ENCODE assay signal across 9 cellular contexts in the genomic region with DNA sequence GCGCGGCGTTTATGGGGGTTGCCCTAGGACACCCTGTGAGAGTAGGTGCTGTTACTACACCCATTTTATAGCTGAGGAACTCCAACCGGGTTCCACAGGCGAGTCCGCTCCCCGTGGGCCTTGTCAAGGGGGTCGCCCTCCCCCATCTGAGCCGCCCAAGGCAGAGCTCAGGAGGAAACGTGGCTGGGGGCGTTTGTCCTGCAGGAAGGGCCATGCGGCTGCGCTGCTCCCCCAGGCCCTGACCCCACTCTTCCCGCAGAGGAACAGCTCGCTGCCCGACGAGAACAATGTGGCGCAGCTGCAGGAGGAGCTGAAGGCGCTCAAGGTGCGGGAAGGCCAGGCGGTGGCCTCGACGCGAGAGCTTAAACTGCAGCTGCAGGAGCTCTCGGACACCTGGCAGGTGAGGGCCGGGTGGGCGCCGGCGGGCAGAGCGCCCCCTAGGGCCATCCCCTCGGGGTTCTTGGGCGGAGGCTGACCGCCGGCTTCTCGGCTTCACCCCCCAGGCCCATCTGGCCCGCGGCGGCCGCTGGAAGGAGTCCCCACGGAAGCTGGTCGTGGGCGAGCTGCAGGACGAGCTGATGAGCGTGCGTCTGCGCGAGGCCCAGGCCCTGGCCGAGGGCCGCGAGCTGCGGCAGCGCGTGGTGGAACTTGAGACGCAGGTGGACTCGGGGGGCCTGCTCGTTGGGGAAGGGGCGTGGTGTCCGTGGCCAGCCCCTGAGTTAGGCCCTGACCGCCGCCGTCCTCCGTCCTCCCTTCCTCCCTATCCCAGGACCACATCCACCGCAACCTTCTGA. TPM values are rescaled to one million over a fixed set of nuclear protein-coding genes. Genes with fewer than 3 reads are reported as not detected.
DNase-seq lines count a peak whose midpoint lies in the region; ATAC-seq, FAIRE-seq and TF ChIP-seq lines count a peak whose summit lies in the region.
"Had no signal": no experiment of that assay in that cellular context is flagged by ENCODE, and none has a peak within 500 bp of the region (broad histone marks: within the 10 kb centered on the region; RNA-seq: fewer than 3 reads in every experiment).

No MANE protein-coding gene starts in this region.

- H3K36me3 ChIP-seq in CD8-positive, alpha-beta memory T cell (ENCODE audit: insufficient read depth, low read length): no peaks in the 10 kb centered on the region
- H3K36me3 ChIP-seq in OCI-LY1 (ENCODE audit: insufficient read depth, low read length) (no peaks in the 10 kb centered on the region), H1 (ENCODE audit: control insufficient read depth in 2 of 4, insufficient read depth in 4 of 4, low read length in 3 of 4) (no peaks in the 10 kb centered on the region), neural progenitor cell (no peaks in the 10 kb centered on the region)

- peak overlapping the region in 5 of 7 donors; percentile 22 to 57 (median 47) for H3K4me3 Mint-ChIP-seq in CD8-positive, alpha-beta memory T cell
- peak overlapping the region; percentile 80 for H3K4me3 Mint-ChIP-seq in neural progenitor cell

- peak overlapping the region; percentile 90; the same call in 1 of the 2 replicates for H2AK5ac ChIP-seq in H1 (ENCODE audit: low read depth, low read length)

- peak overlapping the region; percentile 60; the same call in 1 of the 2 replicates for H2BK12ac ChIP-seq in H1 (ENCODE audit: low read depth, low read length)

- no peak overlapping the region for H3K14ac ChIP-seq in H1 (ENCODE audit: insufficient read length)

- H3K79me1 ChIP-seq in H1 (ENCODE audit: low read depth, low read length): no peaks in the 10 kb centered on the region

- peak overlapping the region; percentile 57 for H4K5ac ChIP-seq in H1 (ENCODE audit: insufficient read length, low read depth, low read length)

- H4K20me1 ChIP-seq in OCI-LY1 (ENCODE audit: insufficient read depth, low read length) (no peaks in the 10 kb centered on the region), H1 (replicated peaks in 1 of 2; ENCODE audit: control insufficient read depth in 1 of 2, insufficient read depth in 2 of 2, low read length in 2 of 2) (peaks cover 0 to 10% of the 10 kb centered on the region in 2 experiments), neural progenitor cell (ENCODE audit: low read depth) (peaks cover 32% of the 10 kb centered on the region)

- H4K91ac ChIP-seq in H1 (replicated peaks; ENCODE audit: insufficient read length, low read length): peak overlapping the region; percentile 90

- FAIRE-seq in H1 (lab: Jason Lieb, UNC): no peak

- no peak overlapping the region for H3K23ac ChIP-seq in H1 (ENCODE audit: insufficient read length)

- peak overlapping the region; percentile 80; the same call in 1 of the 2 replicates for H2BK5ac ChIP-seq in H1 (ENCODE audit: low read depth, low read length)

- H3K9ac ChIP-seq in OCI-LY1 (ENCODE audit: low read length) (no peak overlapping the region), H1 (replicated peaks in 1 of 4; ENCODE audit: extremely low read depth in 1 of 4, low read depth in 3 of 4, low read length in 3 of 4) (peak overlapping the region in 3 of 4 experiments; percentile 2 to 34 (median 20); a peak in 2 of 7 replicates), neural progenitor cell (no peak overlapping the region)

- H3K9me3 Mint-ChIP-seq in CD8-positive, alpha-beta memory T cell: no peaks in the 10 kb centered on the region
- H3K9me3 Mint-ChIP-seq in neural progenitor cell: no peaks in the 10 kb centered on the region

- peaks cover 12% of the 10 kb centered on the region for H3K27me3 ChIP-seq in CD8-positive, alpha-beta memory T cell (ENCODE audit: insufficient read depth, low read length, poor library complexity, severe bottlenecking)
- H3K27me3 ChIP-seq in OCI-LY1 (ENCODE audit: insufficient read depth, low read length): peaks cover 5% of the 10 kb centered on the region; the same call in 1 of the 2 replicates
- H3K27me3 ChIP-seq in H1 (replicated peaks in 1 of 4; ENCODE audit: control insufficient read depth in 3 of 4, extremely low read depth in 1 of 4, insufficient read depth in 3 of 4, low read length in 3 of 4): peaks cover 8 to 40% (median 31%) of the 10 kb centered on the region in 4 experiments
- H3K27me3 ChIP-seq in neural progenitor cell: peaks cover 85% of the 10 kb centered on the region

- H3K4me2 ChIP-seq in OCI-LY1 (ENCODE audit: low read length) (no peak overlapping the region), H1 (ENCODE audit: insufficient read depth in 1 of 2, low read depth in 2 of 2, low read length in 2 of 2) (peak overlapping the region; percentile 74 to 86), neural progenitor cell (peak overlapping the region; percentile 99)

- no peak overlapping the region for H3K27ac ChIP-seq in CD8-positive, alpha-beta memory T cell (ENCODE audit: low read depth, low read length)
- H3K27ac ChIP-seq in OCI-LY1 (ENCODE audit: low read depth, low read length, poor library complexity, severe bottlenecking): no peak overlapping the region
- H3K27ac ChIP-seq in H1 (ENCODE audit: low read depth, low read length): no peak overlapping the region
- no peak overlapping the region for H3K27ac ChIP-seq in neural progenitor cell

- no peak overlapping the region for H2BK20ac ChIP-seq in H1 (ENCODE audit: low read length)

- H2BK120ac ChIP-seq in H1 (replicated peaks; ENCODE audit: low read depth, low read length): no peak overlapping the region

- CTCF ChIA-PET in CD8-positive, alpha-beta memory T cell (lab: Charles Lee): interaction anchor here (1.1 to 1.4 kb wide), 3 partner anchors 9 to 13 kb away, joined by 3 to 5 read pairs (median 3); no protein-coding TSS in a partner anchor
- CTCF ChIA-PET in H1 (lab: Charles Lee; ENCODE audit: partially characterized antibody): interaction anchor here (0.6 to 11.2 kb wide), 21 partner anchors 8 to 340 kb away, joined by 3 to 112 read pairs (median 4); a partner anchor contains a TSS

- H3K9me3 ChIP-seq in CD8-positive, alpha-beta memory T cell (ENCODE audit: low read length): no peaks in the 10 kb centered on the region
- no peaks in the 10 kb centered on the region for H3K9me3 ChIP-seq in OCI-LY1 (ENCODE audit: low read length)
- H3K9me3 ChIP-seq in H1 (ENCODE audit: insufficient read depth in 2 of 2, low read depth in 1 of 2, low read length in 1 of 2): no peaks in the 10 kb centered on the region
- no peaks in the 10 kb centered on the region for H3K9me3 ChIP-seq in neural progenitor cell (ENCODE audit: low read depth)

- POLR2A ChIA-PET in CD8-positive, alpha-beta memory T cell (lab: Charles Lee): interaction anchor here (1.2 to 1.3 kb wide), 2 partner anchors 58 to 144 kb away, joined by 3 to 4 read pairs; a partner anchor contains a TSS
- POLR2A ChIA-PET in H1 (lab: Charles Lee; ENCODE audit: partially characterized antibody): interaction anchor here (0.6 to 10.5 kb wide), 10 partner anchors 8 to 82 kb away, joined by 3 to 106 read pairs (median 4); a partner anchor contains a TSS

- H3K4me1 Mint-ChIP-seq in CD8-positive, alpha-beta memory T cell: peaks cover 10 to 31% (median 15%) of the 10 kb centered on the region in 3 donors
- peaks cover 10% of the 10 kb centered on the region for H3K4me1 Mint-ChIP-seq in neural progenitor cell

- no peak for ATAC-seq in GM21526 (IDR thresholded peaks at IDR 0.05; ENCODE audit: low FRiP score, unreplicated experiment)
- no peak for ATAC-seq in GM21737 (IDR thresholded peaks at IDR 0.05; ENCODE audit: unreplicated experiment)

- peaks cover 23% of the 10 kb centered on the region for H3K4me1 ChIP-seq in CD8-positive, alpha-beta memory T cell (ENCODE audit: insufficient read depth, low read length)
- H3K4me1 ChIP-seq in OCI-LY1 (ENCODE audit: insufficient read depth, low read length, severe bottlenecking) (peaks cover 12% of the 10 kb centered on the region), H1 (replicated peaks in 1 of 4; ENCODE audit: control insufficient read depth in 3 of 4, insufficient read depth in 4 of 4, low read length in 3 of 4) (peaks cover 4 to 33% (median 20%) of the 10 kb centered on the region in 4 experiments; a peak in 6 of 7 replicates), neural progenitor cell (peaks cover 20% of the 10 kb centered on the region)

- H3K79me2 ChIP-seq in OCI-LY1 (ENCODE audit: insufficient read depth, low read length) (no peaks in the 10 kb centered on the region), H1 (ENCODE audit: control insufficient read depth in 1 of 2, insufficient read depth in 2 of 2, low read length in 2 of 2) (no peaks in the 10 kb centered on the region), neural progenitor cell (ENCODE audit: low read depth) (no peaks in the 10 kb centered on the region)

- H3K27ac Mint-ChIP-seq in CD8-positive, alpha-beta memory T cell: peak overlapping the region in 1 of 8 donors; percentile 43
- H3K27ac Mint-ChIP-seq in neural progenitor cell: no peak overlapping the region

- peak overlapping the region; percentile 7 for H3K4ac ChIP-seq in H1 (replicated peaks; ENCODE audit: insufficient read length, low read depth, low read length)

- no peak for TF ChIP-seq EP300 in H1 (IDR thresholded peaks at IDR 0.05; ENCODE audit: borderline replicate concordance in 1 of 2, low read depth in 2 of 2, low read length in 2 of 2)

- peak overlapping the region; percentile 69 for H4K8ac ChIP-seq in H1 (ENCODE audit: extremely low read depth, insufficient read depth, low read length)

- H2AFZ ChIP-seq in OCI-LY1 (ENCODE audit: low read length) (no peak overlapping the region), H1 (ENCODE audit: low read length) (no peak overlapping the region; the same call in 1 of the 2 replicates), neural progenitor cell (replicated peaks) (peak overlapping the region; percentile 60)

- no peaks in the 10 kb centered on the region for H3K9me2 ChIP-seq in OCI-LY1 (ENCODE audit: low read depth, low read length)

- H3K27me3 Mint-ChIP-seq in CD8-positive, alpha-beta memory T cell: peaks cover 13 to 39% of the 10 kb centered on the region in 2 donors
- peaks cover 29% of the 10 kb centered on the region for H3K27me3 Mint-ChIP-seq in neural progenitor cell (ENCODE audit: insufficient read depth, low read depth)

- peak overlapping the region; percentile 92; the same call in 1 of the 2 replicates for H2BK15ac ChIP-seq in H1 (ENCODE audit: low read length)

- TF ChIP-seq CTCF in OCI-LY1 (IDR thresholded peaks at IDR 0.05; ENCODE audit: low read length): peak; percentile 28
- TF ChIP-seq CTCF in H1 (IDR thresholded peaks at IDR 0.05; ENCODE audit: control extremely low read depth in 1 of 3, insufficient read depth in 1 of 3, low read depth in 1 of 3, low read length in 3 of 3): peak; percentile 9 to 31 (median 31); a peak in 3 of 4 replicates
- peak; percentile 59 for TF ChIP-seq CTCF in neural progenitor cell (IDR thresholded peaks at IDR 0.05)

- H3K18ac ChIP-seq in H1 (ENCODE audit: extremely low read depth, low read length): peak overlapping the region; percentile 75

- WGBS in H1 (ENCODE audit: extremely low coverage in 1 of 2, insufficient coverage in 1 of 2, insufficient read length in 1 of 2, insufficient replicate concordance in 2 of 2, low coverage in 1 of 2, low lambda C conversion rate in 2 of 2, missing lambda C conversion rate in 1 of 2), 2 experiments: 31% methylated on average over 42 of the region's 63 CpGs; no CpG with 5 or more reads in 1 of the 2 experiments

- H3K56ac ChIP-seq in H1 (replicated peaks; ENCODE audit: insufficient read length, low read depth, low read length): no peak overlapping the region

- H3K36me3 Mint-ChIP-seq in CD8-positive, alpha-beta memory T cell: no peaks in the 10 kb centered on the region
- peaks cover 3% of the 10 kb centered on the region for H3K36me3 Mint-ChIP-seq in neural progenitor cell

- DNase-seq in CD8-positive, alpha-beta memory T cell: no peak
- DNase-seq in H1 (ENCODE audit: low read depth in 1 of 2, low spot score in 2 of 2) (no peak), neural progenitor cell (ENCODE audit: low spot score) (peak; percentile 64), NCI-H2196 (lab: John Stamatoyannopoulos, UW; ENCODE audit: unreplicated experiment) (no peak), NCI-H748 treated with DMSO at 0.1 percent for 48 hours (lab: John Stamatoyannopoulos, UW) (no peak)
- DNase-seq: SW 1271 had no signal

- H3K23me2 ChIP-seq in H1 (ENCODE audit: low read depth, low read length): peaks cover 15% of the 10 kb centered on the region; the same call in 1 of the 2 replicates

- no peaks in the 10 kb centered on the region for H3F3A ChIP-seq in OCI-LY1 (ENCODE audit: insufficient read depth, low read length)
- peaks cover 34% of the 10 kb centered on the region for H3F3A ChIP-seq in neural progenitor cell (ENCODE audit: low read depth)

- H3K4me3 ChIP-seq in CD8-positive, alpha-beta memory T cell (ENCODE audit: low read length): peak overlapping the region; percentile 43
- H3K4me3 ChIP-seq in OCI-LY1 (ENCODE audit: low read depth, low read length, poor library complexity, severe bottlenecking) (no peak overlapping the region), H1 (ENCODE audit: extremely low read depth in 1 of 4, insufficient read depth in 2 of 4, low read depth in 3 of 4, low read length in 4 of 4) (peak overlapping the region; percentile 30 to 58 (median 50)), neural progenitor cell (peak overlapping the region; percentile 66)

- TF ChIP-seq POLR2A in H1 (IDR thresholded peaks at IDR 0.05; ENCODE audit: control extremely low read depth in 1 of 2, low read depth in 2 of 2, low read length in 2 of 2): no peak

- TF ChIP-seq RAD21 in H1 (IDR thresholded peaks at IDR 0.05 in 1 of 2, conservative IDR thresholded peaks at IDR 0.05 in 1 of 2; ENCODE audit: low read depth in 2 of 2, low read length in 2 of 2): peak in 1 of 2 experiments; percentile 19; a peak in 1 of 4 replicates

RNA-seq across cellular contexts. Expression of a gene that starts 12.4 kb away (rescaled TPM):
- total RNA-seq in CD8-positive, alpha-beta memory T cell: not detected
- polyA plus RNA-seq in CD8-positive, alpha-beta memory T cell: not detected
- 23.9 and 25.3 TPM in 2 replicates for total RNA-seq in H1 (2021; fragmentation: NEBNext Ultra II Directional; extraction: Animal tissue kit (Norgen Biotek cat#: 25700))
- 1.6 and 3.4 TPM in 2 replicates for polyA plus RNA-seq in H1 (2011; rRNA removed)
- 0.85 TPM for polyA plus RNA-seq in H1 (2011; cell fraction: cytosol; rRNA removed)
- polyA plus RNA-seq in H1 (2011; cell fraction: nucleus; rRNA removed): 6.1 TPM
- polyA plus RNA-seq in H1 (2012, experiment 1 of 2): 20.7 to 32.8 TPM (median 29.9 TPM) in 4 replicates
- 22.3 TPM for polyA plus RNA-seq in H1 (2012, experiment 2 of 2)
- polyA plus RNA-seq in H1 (2013, experiment 1 of 2): 21.3 TPM
- 20.1 TPM for polyA plus RNA-seq in H1 (2013, experiment 2 of 2)
- polyA minus RNA-seq in H1 (2011; rRNA and poly(A)+ RNA removed): 1.2 and 1.9 TPM in 2 replicates
- polyA minus RNA-seq in H1 (2011; cell fraction: cytosol; rRNA and poly(A)+ RNA removed): 17.2 TPM
- polyA minus RNA-seq in H1 (2011; cell fraction: nucleus; rRNA and poly(A)+ RNA removed): 5.0 TPM
- total RNA-seq in neural progenitor cell (ENCODE audit: low replicate concordance): 0.07 and 2.8 TPM in 2 replicates

RNA-seq across cellular contexts. Expression of a gene that starts 26.5 kb away (rescaled TPM):
- total RNA-seq in CD8-positive, alpha-beta memory T cell: not detected
- polyA plus RNA-seq in CD8-positive, alpha-beta memory T cell: not detected
- total RNA-seq in H1 (2021; fragmentation: NEBNext Ultra II Directional; extraction: Animal tissue kit (Norgen Biotek cat#: 25700)): 2.9 and 3.4 TPM in 2 replicates
- polyA plus RNA-seq in H1 (2011; rRNA removed): 2.7 and 2.8 TPM in 2 replicates
- polyA plus RNA-seq in H1 (2011; cell fraction: cytosol; rRNA removed): 2.2 TPM
- polyA plus RNA-seq in H1 (2011; cell fraction: nucleus; rRNA removed): 3.0 TPM
- polyA plus RNA-seq in H1 (2012, experiment 1 of 2): 2.2 to 3.0 TPM (median 2.6 TPM) in 4 replicates
- polyA plus RNA-seq in H1 (2012, experiment 2 of 2): 2.1 TPM
- 5.0 TPM for polyA plus RNA-seq in H1 (2013, experiment 1 of 2)
- 4.7 TPM for polyA plus RNA-seq in H1 (2013, experiment 2 of 2)
- 4.8 and 4.9 TPM in 2 replicates for polyA minus RNA-seq in H1 (2011; rRNA and poly(A)+ RNA removed)
- 1.6 TPM for polyA minus RNA-seq in H1 (2011; cell fraction: cytosol; rRNA and poly(A)+ RNA removed)
- 3.2 TPM for polyA minus RNA-seq in H1 (2011; cell fraction: nucleus; rRNA and poly(A)+ RNA removed)
- total RNA-seq in neural progenitor cell (ENCODE audit: low replicate concordance): 0.65 and 1.2 TPM in 2 replicates

RNA-seq across cellular contexts. Expression of a gene that starts 31.8 kb away (rescaled TPM):
- 1 to 10 TPM; 6.7 to 7.4 TPM for total RNA-seq in CD8-positive, alpha-beta memory T cell
- 2.9 TPM for polyA plus RNA-seq in CD8-positive, alpha-beta memory T cell
- total RNA-seq in H1 (2021; fragmentation: NEBNext Ultra II Directional; extraction: Animal tissue kit (Norgen Biotek cat#: 25700)): 10.4 and 11.0 TPM in 2 replicates
- 7.2 and 13.1 TPM in 2 replicates for polyA plus RNA-seq in H1 (2011; rRNA removed)
- 8.2 TPM for polyA plus RNA-seq in H1 (2011; cell fraction: cytosol; rRNA removed)
- 15.2 TPM for polyA plus RNA-seq in H1 (2011; cell fraction: nucleus; rRNA removed)
- polyA plus RNA-seq in H1 (2012, experiment 1 of 2): 6.8 to 10.5 TPM (median 9.9 TPM) in 4 replicates
- 10.7 TPM for polyA plus RNA-seq in H1 (2012, experiment 2 of 2)
- 7.7 TPM for polyA plus RNA-seq in H1 (2013, experiment 1 of 2)
- 7.8 TPM for polyA plus RNA-seq in H1 (2013, experiment 2 of 2)
- 7.2 and 14.2 TPM in 2 replicates for polyA minus RNA-seq in H1 (2011; rRNA and poly(A)+ RNA removed)
- polyA minus RNA-seq in H1 (2011; cell fraction: cytosol; rRNA and poly(A)+ RNA removed): 4.0 TPM
- 7.9 TPM for polyA minus RNA-seq in H1 (2011; cell fraction: nucleus; rRNA and poly(A)+ RNA removed)
- total RNA-seq in neural progenitor cell (ENCODE audit: low replicate concordance): 4.1 and 13.5 TPM in 2 replicates

RNA-seq across cellular contexts. Expression of a gene that starts 41.9 kb away (rescaled TPM):
- 10 to 100 TPM; 35.9 to 38.3 TPM for total RNA-seq in CD8-positive, alpha-beta memory T cell
- polyA plus RNA-seq in CD8-positive, alpha-beta memory T cell: 2.0 TPM
- total RNA-seq in H1 (2021; fragmentation: NEBNext Ultra II Directional; extraction: Animal tissue kit (Norgen Biotek cat#: 25700)): 38.3 and 41.5 TPM in 2 replicates
- polyA plus RNA-seq in H1 (2011; rRNA removed): 8.9 and 16.6 TPM in 2 replicates
- polyA plus RNA-seq in H1 (2011; cell fraction: cytosol; rRNA removed): 16.5 TPM
- 35.7 TPM for polyA plus RNA-seq in H1 (2011; cell fraction: nucleus; rRNA removed)
- 20.9 to 28.0 TPM (median 25.4 TPM) in 4 replicates for polyA plus RNA-seq in H1 (2012, experiment 1 of 2)
- polyA plus RNA-seq in H1 (2012, experiment 2 of 2): 25.2 TPM
- 28.9 TPM for polyA plus RNA-seq in H1 (2013, experiment 1 of 2)
- polyA plus RNA-seq in H1 (2013, experiment 2 of 2): 27.2 TPM
- polyA minus RNA-seq in H1 (2011; rRNA and poly(A)+ RNA removed): 9.2 and 11.4 TPM in 2 replicates
- polyA minus RNA-seq in H1 (2011; cell fraction: cytosol; rRNA and poly(A)+ RNA removed): 17.8 TPM
- polyA minus RNA-seq in H1 (2011; cell fraction: nucleus; rRNA and poly(A)+ RNA removed): 14.4 TPM
- 14.4 and 20.7 TPM in 2 replicates for total RNA-seq in neural progenitor cell (ENCODE audit: low replicate concordance)

RNA-seq across cellular contexts. Expression of a gene that starts 52.8 kb away (rescaled TPM):
- total RNA-seq in CD8-positive, alpha-beta memory T cell: 1 to 10 TPM; 7.7 to 8.6 TPM
- 1.3 TPM for polyA plus RNA-seq in CD8-positive, alpha-beta memory T cell
- 3.7 and 4.3 TPM in 2 replicates for total RNA-seq in H1 (2021; fragmentation: NEBNext Ultra II Directional; extraction: Animal tissue kit (Norgen Biotek cat#: 25700))
- 3.1 and 8.9 TPM in 2 replicates for polyA plus RNA-seq in H1 (2011; rRNA removed)
- polyA plus RNA-seq in H1 (2011; cell fraction: cytosol; rRNA removed): 2.2 TPM
- 3.3 TPM for polyA plus RNA-seq in H1 (2011; cell fraction: nucleus; rRNA removed)
- 3.3 to 6.1 TPM (median 4.6 TPM) in 4 replicates for polyA plus RNA-seq in H1 (2012, experiment 1 of 2)
- polyA plus RNA-seq in H1 (2012, experiment 2 of 2): 2.7 TPM
- polyA plus RNA-seq in H1 (2013, experiment 1 of 2): 5.3 TPM
- polyA plus RNA-seq in H1 (2013, experiment 2 of 2): 5.7 TPM
- polyA minus RNA-seq in H1 (2011; rRNA and poly(A)+ RNA removed): not detected in 2 replicates
- polyA minus RNA-seq in H1 (2011; cell fraction: cytosol; rRNA and poly(A)+ RNA removed): 3.7 TPM
- polyA minus RNA-seq in H1 (2011; cell fraction: nucleus; rRNA and poly(A)+ RNA removed): 2.4 TPM
- total RNA-seq in neural progenitor cell (ENCODE audit: low replicate concordance): 0.99 and 1.8 TPM in 2 replicates

Comparison
In these comparisons a context has a peak if more than half of its experiments do, and no peak if none do; other contexts are left out.
1. H3K9ac ChIP-seq: peak in H1 (3 of 4); none in OCI-LY1 (single experiment) and neural progenitor cell (single experiment).
2. Peak in every context shown above with its lines, with median percentiles within 50 percentile points of each other: CTCF ChIP-seq.